In the genomic region with DNA sequence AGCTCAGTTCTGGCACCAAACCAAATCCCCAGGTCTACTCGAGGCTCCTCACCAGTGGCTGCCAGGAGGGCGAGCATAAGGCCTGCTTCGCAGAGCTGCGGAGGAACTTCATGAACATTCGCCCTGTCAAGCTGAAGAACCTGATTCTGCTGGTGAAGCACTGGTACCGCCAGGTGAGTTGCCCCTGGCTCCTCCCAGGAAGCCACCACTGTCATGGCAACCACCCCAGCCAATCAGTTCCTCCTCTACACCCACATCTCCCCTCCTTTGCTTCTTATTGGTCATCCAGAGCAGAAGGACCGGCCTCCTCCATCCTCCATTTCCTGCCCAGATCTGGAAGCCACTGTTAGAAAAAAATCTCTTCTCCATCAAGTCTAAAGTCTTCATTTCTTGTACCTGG, we compare ENCODE assay signal across 16 cellular contexts. TPM values are rescaled to one million over a fixed set of nuclear protein-coding genes. Genes with fewer than 3 reads are reported as not detected.
DNase-seq lines count a peak whose midpoint lies in the region; ATAC-seq, FAIRE-seq and TF ChIP-seq lines count a peak whose summit lies in the region.
"Had no signal": no experiment of that assay in that cellular context is flagged by ENCODE, and none has a peak within 500 bp of the region (broad histone marks: within the 10 kb centered on the region; RNA-seq: fewer than 3 reads in every experiment).

No MANE protein-coding gene starts in this region.

- intact Hi-C loops in lower lobe of right lung (cut with DNase I): no loop called here
- intact Hi-C loops in posterior cingulate gyrus (cut with DNase I): no loop called here

- ATAC-seq in foreskin keratinocyte (peak; percentile 70), lower lobe of right lung (no peak)

- FAIRE-seq in GM19239 (lab: Jason Lieb, UNC): peak; percentile 31
- FAIRE-seq: bronchial epithelial cell, islet of Langerhans had no signal

- no peak overlapping the region for H3K4me3 ChIP-seq in GM06990 (replicated peaks; ENCODE audit: low read depth, low read length)
- H3K4me3 ChIP-seq in lower lobe of right lung: no peak overlapping the region
- H3K4me3 ChIP-seq: HAP-1, stomach had no signal

- H3K27ac ChIP-seq in foreskin keratinocyte (no peak overlapping the region), lower lobe of right lung (no peak overlapping the region)
- H3K27ac ChIP-seq: stomach had no signal

- H3K4me1 ChIP-seq in foreskin keratinocyte: no peaks in the 10 kb centered on the region
- no peaks in the 10 kb centered on the region for H3K4me1 ChIP-seq in lower lobe of right lung
- H3K4me1 ChIP-seq: HAP-1, stomach had no signal

- peaks cover 5% of the 10 kb centered on the region for H3K9me3 ChIP-seq in lower lobe of right lung
- H3K9me3 ChIP-seq: HAP-1 had no signal

- peaks cover 18% of the 10 kb centered on the region for H3K36me3 ChIP-seq in GM06990 (ENCODE audit: control insufficient read depth, insufficient read depth, low read length)
- peaks cover 67% of the 10 kb centered on the region for H3K36me3 ChIP-seq in lower lobe of right lung

- no peaks in the 10 kb centered on the region for H3K27me3 ChIP-seq in GM06990 (replicated peaks; ENCODE audit: control insufficient read depth, insufficient read depth, low read length)
- no peaks in the 10 kb centered on the region for H3K27me3 ChIP-seq in foreskin keratinocyte
- no peaks in the 10 kb centered on the region for H3K27me3 ChIP-seq in lower lobe of right lung (ENCODE audit: low read depth)
- H3K27me3 ChIP-seq: stomach had no signal

- peak; percentile 18 for DNase-seq in GM06990 (ENCODE audit: extremely low read depth, insufficient read length)
- DNase-seq in GM19239 (ENCODE audit: insufficient read length, low spot score): no peak
- peak; percentile 17 for DNase-seq in SW480 (ENCODE audit: low spot score)
- no peak for DNase-seq in foreskin keratinocyte
- DNase-seq in lower lobe of right lung: no peak
- DNase-seq in posterior cingulate gyrus: no peak
- no peak for DNase-seq in hypothalamus (lab: John Stamatoyannopoulos, UW)
- DNase-seq: CD8-positive, alpha-beta memory T cell; NCI-H2107; NCI-H510A treated with DMSO at 0.1 percent for 48 hours; nucleus accumbens; stimulated activated CD4-positive, alpha-beta T cell treated with anti-CD3 and anti-CD28 coated beads, Interleukin-4, amount 100 ng/mL, for 24 hours; stomach had no signal

- TF ChIP-seq CTCF in GM06990 (IDR thresholded peaks at IDR 0.05; ENCODE audit: insufficient read depth, low read length, poor library complexity, severe bottlenecking) (no peak), foreskin keratinocyte (conservative IDR thresholded peaks at IDR 0.05) (no peak), lower lobe of right lung (IDR thresholded peaks at IDR 0.05) (no peak)

RNA-seq across cellular contexts. Expression of a gene that starts 17.2 kb away (rescaled TPM):
- total RNA-seq in foreskin keratinocyte (124 and 157 TPM in 2 replicates), lower lobe of right lung (96.4 TPM)
- 52.1 and 57.1 TPM in 2 replicates for polyA plus RNA-seq in foreskin keratinocyte

RNA-seq across cellular contexts. Expression of a gene that starts 22.8 kb away (rescaled TPM):
- total RNA-seq in foreskin keratinocyte (143 and 185 TPM in 2 replicates), lower lobe of right lung (65.8 TPM)
- polyA plus RNA-seq in foreskin keratinocyte: 55.9 and 59.9 TPM in 2 replicates

RNA-seq across cellular contexts. Expression of a gene that starts 54.3 kb away (rescaled TPM):
- total RNA-seq in foreskin keratinocyte (78.5 and 108 TPM in 2 replicates), lower lobe of right lung (112 TPM)
- 77.4 and 98.9 TPM in 2 replicates for polyA plus RNA-seq in foreskin keratinocyte

Comparison
In these comparisons a context has a peak if more than half of its experiments do, and no peak if none do; other contexts are left out.
1. DNase-seq: peak in GM06990 (single experiment) and SW480 (single experiment); none in GM19239 (single experiment), foreskin keratinocyte (0 of 2), lower lobe of right lung (single experiment), posterior cingulate gyrus (0 of 10) and hypothalamus (0 of 51).